Comparison of ENCODE assay signal across 8 cellular contexts in genomic region chr19:41883821-41884733, GRCh38. TPM values are rescaled to one million over a fixed set of nuclear protein-coding genes. Genes with fewer than 3 reads are reported as not detected.
DNase-seq lines count a peak whose midpoint lies in the region; ATAC-seq and TF ChIP-seq lines count a peak whose summit lies in the region.

No MANE protein-coding gene starts in this region.

- H3K36me3 ChIP-seq in HUES64 (ENCODE audit: insufficient read depth, low read length) (peaks cover 2% of the 10 kb centered on the region), OCI-LY3 (replicated peaks; ENCODE audit: low read depth, low read length) (peaks cover 13% of the 10 kb centered on the region), mucosa of descending colon (ENCODE audit: low read depth) (no peaks in the 10 kb centered on the region)

- H3K4me1 ChIP-seq in HUES64 (ENCODE audit: insufficient read depth, low read length): peaks cover 17% of the 10 kb centered on the region
- H3K4me1 ChIP-seq in OCI-LY3 (ENCODE audit: low read length): peaks cover 30% of the 10 kb centered on the region
- H3K4me1 ChIP-seq in mucosa of descending colon (ENCODE audit: low read depth): peaks cover 36% of the 10 kb centered on the region

- TF ChIP-seq CTCF in OCI-LY3 (IDR thresholded peaks at IDR 0.05; ENCODE audit: low read depth, low read length) (0 out of 2 replicates have a peak, but pooled peaks have one; percentile 5), epithelial cell of esophagus (IDR thresholded peaks at IDR 0.05; ENCODE audit: insufficient read depth, low read depth, low read length, missing control alignments) (no peak), mucosa of descending colon (IDR thresholded peaks at IDR 0.05) (no peak)

- intact Hi-C loops in mucosa of descending colon (cut with DNase I, micrococcal nuclease): no loop called here

- H3K27ac ChIP-seq in HUES64 (ENCODE audit: low read depth, low read length) (no peak overlapping the region; the same call in 1 of the 2 replicates), OCI-LY3 (ENCODE audit: low read length) (peak overlapping the region; percentile 78)

- ATAC-seq in GM21447 (IDR thresholded peaks at IDR 0.05; ENCODE audit: unreplicated experiment) (peak; percentile 65), mucosa of descending colon (peak; percentile 87)

- H2AFZ ChIP-seq in OCI-LY3 (ENCODE audit: low read depth, low read length): peak overlapping the region; percentile 24; the same call in 1 of the 2 replicates

- H3K4me3 ChIP-seq in HUES64 (ENCODE audit: low read length) (peak overlapping the region; percentile 90), OCI-LY3 (ENCODE audit: low read length) (peak overlapping the region; percentile 85), epithelial cell of esophagus (ENCODE audit: low read length) (peak overlapping the region; percentile 97), mucosa of descending colon (peak overlapping the region; percentile 93)

- H3K9me3 ChIP-seq in HUES64 (ENCODE audit: insufficient read depth, low read depth, low read length): no peaks in the 10 kb centered on the region
- no peaks in the 10 kb centered on the region for H3K9me3 ChIP-seq in OCI-LY3 (ENCODE audit: insufficient read depth, low read length)
- no peaks in the 10 kb centered on the region for H3K9me3 ChIP-seq in mucosa of descending colon

- peaks cover 16% of the 10 kb centered on the region for H4K20me1 ChIP-seq in OCI-LY3 (ENCODE audit: insufficient read depth, low read length)

- H3K27me3 ChIP-seq in HUES64 (ENCODE audit: insufficient read depth, low read length) (peaks cover 29% of the 10 kb centered on the region), OCI-LY3 (ENCODE audit: low read depth, low read length) (no peaks in the 10 kb centered on the region)

- H3K9ac ChIP-seq in HUES64 (ENCODE audit: low read depth, low read length) (peak overlapping the region; percentile 86), OCI-LY3 (ENCODE audit: low read length) (peak overlapping the region; percentile 91)

- under 1% methylated on average over 66 of the region's 66 CpGs for WGBS in HUES64

- peak overlapping the region; percentile 92 for H3K4me2 ChIP-seq in OCI-LY3 (ENCODE audit: low read length)

- DNase-seq in DMS 273 (lab: John Stamatoyannopoulos, UW; ENCODE audit: unreplicated experiment) (peak; percentile 99), activated T-cell treated with anti-CD3 and anti-CD28 coated beads for 24 hours (ENCODE audit: low read depth) (peak; percentile 85), epithelial cell of esophagus (ENCODE audit: low read depth) (peak; percentile 98), mucosa of descending colon (peak; percentile 94 to 99 (median 98))
- DNase-seq in stimulated activated CD8-positive, alpha-beta memory T cell treated with anti-CD3 and anti-CD28 coated beads, Interleukin-4, amount 100 ng/mL, for 1 hour (ENCODE audit: low read depth in 2 of 2, low spot score in 1 of 2): peak; percentile 75 to 77

- H3K79me2 ChIP-seq in OCI-LY3 (ENCODE audit: low read length): peaks cover 44% of the 10 kb centered on the region

RNA-seq across cellular contexts. Expression of gene ARHGEF1, which starts 1.1 kb away (rescaled TPM):
- 26.3 TPM for polyA plus RNA-seq in HUES64 (2013, experiment 1 of 2)
- 32.8 TPM for polyA plus RNA-seq in HUES64 (2013, experiment 2 of 2)
- 100 to 1,000 TPM in 1 of 3 donors, 10 to 100 TPM in 2; 84.9 to 125 (median 92.3) TPM for total RNA-seq in mucosa of descending colon

RNA-seq across cellular contexts. Expression of gene CD79A, which starts 7.0 kb away (rescaled TPM):
- polyA plus RNA-seq in HUES64 (2013, experiment 1 of 2): 0.25 TPM
- polyA plus RNA-seq in HUES64 (2013, experiment 2 of 2): 0.44 TPM
- 1 to 10 TPM; 2.7 to 7.3 (median 3.9) TPM for total RNA-seq in mucosa of descending colon

RNA-seq across cellular contexts. Expression of gene RPS19, which starts 24.0 kb away (rescaled TPM):
- 3,403 TPM for polyA plus RNA-seq in HUES64 (2013, experiment 1 of 2)
- 3,620 TPM for polyA plus RNA-seq in HUES64 (2013, experiment 2 of 2)
- total RNA-seq in mucosa of descending colon: 1,000 to 10,000 TPM; 1,251 to 1,696 (median 1,572) TPM

RNA-seq across cellular contexts. Expression of gene DMRTC2, which starts 39.2 kb away (rescaled TPM):
- not detected for polyA plus RNA-seq in HUES64 (2013, experiment 1 of 2)
- polyA plus RNA-seq in HUES64 (2013, experiment 2 of 2): not detected
- not detected for total RNA-seq in mucosa of descending colon

RNA-seq across cellular contexts. Expression of gene LYPD4, which starts 39.6 kb away (rescaled TPM):
- polyA plus RNA-seq in HUES64 (2013, experiment 1 of 2): not detected
- polyA plus RNA-seq in HUES64 (2013, experiment 2 of 2): not detected
- not detected for total RNA-seq in mucosa of descending colon
